8 cellular contexts compared by ENCODE assay signal in the genomic region with DNA sequence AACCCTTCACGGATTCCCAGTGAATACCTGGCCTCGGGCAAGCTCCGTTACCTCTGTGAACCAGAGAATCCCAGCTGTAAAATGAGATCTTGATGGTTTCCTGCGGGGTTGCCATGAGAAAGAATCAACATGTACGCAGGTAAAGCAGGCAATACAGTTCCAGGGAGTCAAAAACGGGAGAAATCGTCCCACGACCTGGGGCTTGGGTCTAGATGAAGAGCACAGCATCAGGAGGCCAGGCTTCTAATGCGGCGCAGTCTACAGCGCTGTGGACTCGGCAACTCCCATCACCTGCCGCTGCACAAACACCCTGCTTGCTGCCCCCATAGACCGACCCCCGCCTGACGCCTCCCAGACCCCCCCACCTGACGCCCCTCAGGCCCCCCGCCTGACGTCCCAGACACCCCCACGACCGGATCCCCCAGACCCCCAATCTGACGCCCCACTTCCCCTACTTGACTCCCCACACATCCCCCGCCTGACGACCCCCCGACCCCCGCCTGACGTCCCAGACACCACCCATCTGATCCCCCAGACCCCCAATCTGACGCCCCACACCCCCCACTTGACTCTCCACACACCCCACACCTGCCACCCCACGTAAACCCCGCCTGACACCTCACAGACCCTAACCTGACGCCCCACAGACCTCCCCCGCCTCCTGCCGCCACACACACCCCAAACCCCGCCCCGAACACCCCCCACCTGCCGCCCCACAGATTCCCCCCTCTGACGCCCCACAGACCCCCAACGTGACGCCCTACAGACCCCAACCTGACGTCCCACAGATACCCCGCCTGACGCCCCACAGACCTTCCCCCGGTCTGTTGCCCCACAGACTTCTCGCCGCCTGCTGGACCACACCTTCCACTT.
A peak's percentile ranks its signal among the peaks of the same experiment; 100 is the strongest.
DNase-seq lines count a peak whose midpoint lies in the region; ATAC-seq and TF ChIP-seq lines count a peak whose summit lies in the region.

No MANE protein-coding gene starts in this region.

- H3K79me2 ChIP-seq in parathyroid adenoma, result peaks cover 6% of the 10 kb centered on the region

- no peak overlapping the region for H3K9ac ChIP-seq in parathyroid adenoma

- peaks cover 10% of the 10 kb centered on the region for H3K9me3 Mint-ChIP-seq in activated T-cell treated with anti-CD3 and anti-CD28 coated beads, Interleukin-2, amount 50 U/mL, for 24 hours

- H3K4me1 ChIP-seq in parathyroid adenoma, result peaks cover 3% of the 10 kb centered on the region

- no peak for ATAC-seq in HG03378 (IDR thresholded peaks at IDR 0.05; ENCODE audit: unreplicated experiment)
- ATAC-seq in GM18505 (IDR thresholded peaks at IDR 0.05; ENCODE audit: unreplicated experiment), result no peak

- H3K27me3 Mint-ChIP-seq in activated T-cell treated with anti-CD3 and anti-CD28 coated beads, Interleukin-2, amount 50 U/mL, for 24 hours, result no peaks in the 10 kb centered on the region

- H3K4me2 ChIP-seq in parathyroid adenoma (ENCODE audit: low read length), result peak overlapping the region; percentile 12

- peaks cover 61% of the 10 kb centered on the region for H3K36me3 Mint-ChIP-seq in activated T-cell treated with anti-CD3 and anti-CD28 coated beads, Interleukin-2, amount 50 U/mL, for 24 hours (ENCODE audit: low read depth)

- H3K4me1 Mint-ChIP-seq in activated T-cell treated with anti-CD3 and anti-CD28 coated beads, Interleukin-2, amount 50 U/mL, for 24 hours (ENCODE audit: low read depth), result peaks cover 38% of the 10 kb centered on the region

- peak overlapping the region; percentile 90 for H3K4me3 Mint-ChIP-seq in activated T-cell treated with anti-CD3 and anti-CD28 coated beads, Interleukin-2, amount 50 U/mL, for 24 hours

- DNase-seq in activated T-cell treated with anti-CD3 and anti-CD28 coated beads, Interleukin-2, amount 50 U/mL, for 24 hours, result no peak
- DNase-seq in activated T-cell treated with anti-CD3 and anti-CD28 coated beads for 4 hours (no peak), foreskin fibroblast (no peak), DMS114 treated with DMSO at 0.1 percent for 48 hours (lab: John Stamatoyannopoulos, UW; ENCODE audit: unreplicated experiment) (no peak)

- H3K27me3 ChIP-seq in parathyroid adenoma (ENCODE audit: control insufficient read depth, insufficient read depth, low read length), result no peaks in the 10 kb centered on the region

- H3K27ac Mint-ChIP-seq in activated T-cell treated with anti-CD3 and anti-CD28 coated beads, Interleukin-2, amount 50 U/mL, for 24 hours, result peak overlapping the region; percentile 79

- TF ChIP-seq POLR2A in GM18505 (IDR thresholded peaks at IDR 0.05; ENCODE audit: borderline replicate concordance, extremely low read depth, insufficient read depth, insufficient read length), result no peak

- H3K36me3 ChIP-seq in parathyroid adenoma (ENCODE audit: control insufficient read depth, insufficient read depth, low read length), result no peaks in the 10 kb centered on the region

- peak overlapping the region; percentile 53 for H3K4me3 ChIP-seq in WI38 (ENCODE audit: low read depth, low read length)
- peak overlapping the region; percentile 49 to 53 for H3K4me3 ChIP-seq in foreskin fibroblast (ENCODE audit: low read depth in 1 of 2, low read length in 2 of 2)
- no peak overlapping the region for H3K4me3 ChIP-seq in parathyroid adenoma (ENCODE audit: low read depth, low read length)

- TF ChIP-seq CTCF in WI38 (IDR thresholded peaks at IDR 0.05; ENCODE audit: low read depth, low read length), result no peak
- no peak for TF ChIP-seq CTCF in foreskin fibroblast (IDR thresholded peaks at IDR 0.05; ENCODE audit: low read depth, low read length)
- no peak for TF ChIP-seq CTCF in parathyroid adenoma (IDR thresholded peaks at IDR 0.05)

- peak overlapping the region; percentile 69 for H2AFZ ChIP-seq in parathyroid adenoma

- H3K27ac ChIP-seq in parathyroid adenoma, result peak overlapping the region; percentile 64

- H3K9me3 ChIP-seq in parathyroid adenoma (ENCODE audit: control insufficient read depth, low read length), result peaks cover 3% of the 10 kb centered on the region
